In genomic region chr15:28694006-28694751, GRCh38 we compare ENCODE assay signal across 9 cellular contexts. TPM values are rescaled to one million over a fixed set of nuclear protein-coding genes. Genes with fewer than 3 reads are reported as not detected.
A peak's percentile ranks its signal among the peaks of the same experiment; 100 is the strongest.
DNase-seq lines count a peak whose midpoint lies in the region; ATAC-seq, FAIRE-seq and TF ChIP-seq lines count a peak whose summit lies in the region.
"Not testable (repeated sequence)": the region's sequence is repeated elsewhere in the genome, so short reads cannot be mapped to it uniquely, and the experiment has no call there.
"Had no signal": no experiment of that assay in that cellular context is flagged by ENCODE, and none has a peak within 500 bp of the region (broad histone marks: within the 10 kb centered on the region; RNA-seq: fewer than 3 reads in every experiment).

No MANE protein-coding gene starts in this region.

- not testable (repeated sequence) for H3K4me3 ChIP-seq in coronary artery; kidney (ENCODE audit: low read length in 2 of 2); right lobe of liver

- TF ChIP-seq CTCF in coronary artery (IDR thresholded peaks at IDR 0.05); kidney (IDR thresholded peaks at IDR 0.05; ENCODE audit: borderline replicate concordance, extremely low read depth, insufficient read depth); right lobe of liver (IDR thresholded peaks at IDR 0.05): not testable (repeated sequence)

- not testable (repeated sequence) for FAIRE-seq in kidney (lab: Jason Lieb, UNC)

- H3K9me3 ChIP-seq in kidney (ENCODE audit: control insufficient read depth in 1 of 2, low read length in 2 of 2); right lobe of liver: not testable (repeated sequence)

- not testable (repeated sequence) for H3K9ac ChIP-seq in kidney (ENCODE audit: low read length in 2 of 2)

- not testable (repeated sequence) for TF ChIP-seq POLR2A in right lobe of liver (IDR thresholded peaks at IDR 0.05)

- H3K27ac ChIP-seq in coronary artery; kidney (ENCODE audit: low read depth in 2 of 2, low read length in 2 of 2): not testable (repeated sequence)
- H3K27ac ChIP-seq in right lobe of liver, result peak overlapping the region; percentile 22 to 72 (median 29)

- ATAC-seq in right lobe of liver, result peak; percentile 82 to 98 (median 88)

- DNase-seq in M059J (ENCODE audit: low read depth), result peak; percentile 0
- peak; percentile 1 for DNase-seq in astrocyte of the hippocampus (ENCODE audit: low read depth, low spot score)
- peak; percentile 21 for DNase-seq in coronary artery (ENCODE audit: low spot score)
- DNase-seq in kidney, result peak; percentile 29
- peak; percentile 49 to 90 (median 60) for DNase-seq in right lobe of liver
- DNase-seq in posterior vena cava (ENCODE audit: low spot score), result peak; percentile 35

- WGBS in right lobe of liver (ENCODE audit: insufficient coverage, low coverage, low lambda C conversion rate, missing lambda C conversion rate), result 72% methylated on average over 18 of the region's 26 CpGs

- not testable (repeated sequence) for H3K27me3 ChIP-seq in right lobe of liver

- intact Hi-C loops in kidney (cut with DNase I); right lobe of liver (cut with DNase I); posterior vena cava (cut with DNase I): not testable (repeated sequence)

- H3K4me1 ChIP-seq in kidney (ENCODE audit: control insufficient read depth in 1 of 2, insufficient read depth in 1 of 2, low read depth in 1 of 2, low read length in 2 of 2); right lobe of liver: not testable (repeated sequence)

- not testable (repeated sequence) for H3K36me3 ChIP-seq in kidney (ENCODE audit: control insufficient read depth in 1 of 2, insufficient read depth in 2 of 2, low read length in 2 of 2); right lobe of liver

RNA-seq across cellular contexts. Expression of gene GOLGA8M, which starts 18.0 kb away (rescaled TPM):
- total RNA-seq in M059J (2014; rRNA removed; shearing (Covaris generic)), result not detected in 2 replicates
- 4.9 TPM for total RNA-seq in kidney
- polyA plus RNA-seq in kidney (ENCODE audit: insufficient read depth, low read depth, low replicate concordance), result 0.95 TPM
- total RNA-seq in right lobe of liver, result 1 to 10 TPM in 5 of 6 experiments, under 1 TPM in 1; 0.68 to 6.1 (median 4.3) TPM
- 1 to 10 TPM in 1 of 2 donors, under 1 TPM in 1; 0.67 to 2.2 TPM for total RNA-seq in posterior vena cava
- total RNA-seq: Caco-2, GM23248, HT-29 had no signal

Comparison
In these comparisons a context has a peak if more than half of its experiments do, and no peak if none do; other contexts are left out.
1. DNase-seq: peak in every context shown above with its lines; median percentile 60 in right lobe of liver; 35 in posterior vena cava; 29 in kidney; 21 in coronary artery; 1 in astrocyte of the hippocampus; 0 in M059J.